8 cellular contexts compared by ENCODE assay signal in genomic region chr1:6037338-6037762, GRCh38. TPM values are rescaled to one million over a fixed set of nuclear protein-coding genes. Genes with fewer than 3 reads are reported as not detected.
DNase-seq lines count a peak whose midpoint lies in the region; ATAC-seq and TF ChIP-seq lines count a peak whose summit lies in the region.

No MANE protein-coding gene starts in this region.

- 31% methylated on average over 9 of the region's 9 CpGs for WGBS in hepatocyte (ENCODE audit: low lambda C conversion rate, missing lambda C conversion rate)

- H3K27ac ChIP-seq in RWPE2 (ENCODE audit: poor library complexity, severe bottlenecking) (no peak overlapping the region), hepatocyte (no peak overlapping the region)

- peaks cover 0 to 7% (median 2%) of the 10 kb centered on the region in 3 donors for H3K27me3 Mint-ChIP-seq in immature natural killer cell (ENCODE audit: low read depth in 3 of 3)
- H3K27me3 Mint-ChIP-seq in osteocyte (ENCODE audit: unreplicated experiment): peaks cover 7% of the 10 kb centered on the region

- no peak overlapping the region for H2AFZ ChIP-seq in hepatocyte

- H3K9me3 Mint-ChIP-seq in immature natural killer cell: no peaks in the 10 kb centered on the region
- H3K9me3 Mint-ChIP-seq in osteocyte (ENCODE audit: unreplicated experiment): no peaks in the 10 kb centered on the region

- H3K36me3 Mint-ChIP-seq in immature natural killer cell (peaks cover 0 to 7% (median 2%) of the 10 kb centered on the region in 3 donors), osteocyte (ENCODE audit: unreplicated experiment) (no peaks in the 10 kb centered on the region)

- no peaks in the 10 kb centered on the region for H3K36me3 ChIP-seq in RWPE2 (ENCODE audit: low read depth)
- no peaks in the 10 kb centered on the region for H3K36me3 ChIP-seq in hepatocyte (replicated peaks; ENCODE audit: insufficient read depth, low read depth)

- H3K4me1 Mint-ChIP-seq in immature natural killer cell (peaks cover 63 to 75% of the 10 kb centered on the region in 2 donors), osteocyte (ENCODE audit: unreplicated experiment) (peaks cover 11% of the 10 kb centered on the region)

- H3K4me3 Mint-ChIP-seq in immature natural killer cell (peak overlapping the region in 3 of 5 donors; percentile 24 to 48 (median 32)), osteocyte (ENCODE audit: unreplicated experiment) (no peak overlapping the region)

- no peaks in the 10 kb centered on the region for H3K27me3 ChIP-seq in RWPE2 (ENCODE audit: insufficient read depth, poor library complexity, severe bottlenecking)
- no peaks in the 10 kb centered on the region for H3K27me3 ChIP-seq in hepatocyte

- no peaks in the 10 kb centered on the region for H3K9me3 ChIP-seq in RWPE2 (ENCODE audit: severe bottlenecking)
- no peaks in the 10 kb centered on the region for H3K9me3 ChIP-seq in hepatocyte (ENCODE audit: low read depth)

- H3K27ac Mint-ChIP-seq in immature natural killer cell: peak overlapping the region; percentile 60 to 86 (median 69)
- no peak overlapping the region for H3K27ac Mint-ChIP-seq in osteocyte (ENCODE audit: unreplicated experiment)

- TF ChIP-seq CTCF in RWPE2 (IDR thresholded peaks at IDR 0.05; ENCODE audit: poor library complexity, severe bottlenecking) (no peak), osteocyte (IDR thresholded peaks at IDR 0.05) (no peak), hepatocyte (IDR thresholded peaks at IDR 0.05; ENCODE audit: poor library complexity) (no peak)

- H3K79me2 ChIP-seq in hepatocyte: no peaks in the 10 kb centered on the region

- H3K4me2 ChIP-seq in hepatocyte: no peak overlapping the region

- H3K4me3 ChIP-seq in RWPE2 (ENCODE audit: severe bottlenecking) (no peak overlapping the region), hepatocyte (no peak overlapping the region)

- H4K20me1 ChIP-seq in hepatocyte (ENCODE audit: insufficient read depth, poor library complexity, severe bottlenecking): no peaks in the 10 kb centered on the region

- DNase-seq in ELR (ENCODE audit: low read depth): peak; percentile 76
- no peak for DNase-seq in RWPE2 (ENCODE audit: low spot score)
- no peak for DNase-seq in immature natural killer cell
- DNase-seq in RKO (ENCODE audit: low spot score): no peak
- DNase-seq in osteocyte (ENCODE audit: extremely low spot score, unreplicated experiment): no peak
- DNase-seq in hepatocyte (ENCODE audit: low spot score): no peak

- H3K4me1 ChIP-seq in RWPE2 (ENCODE audit: insufficient read depth, poor library complexity, severe bottlenecking): no peaks in the 10 kb centered on the region
- no peaks in the 10 kb centered on the region for H3K4me1 ChIP-seq in hepatocyte (ENCODE audit: insufficient read depth)

- ATAC-seq in GM21619 (IDR thresholded peaks at IDR 0.05; ENCODE audit: unreplicated experiment) (peak; percentile 90), RWPE2 (ENCODE audit: low read depth) (peak; percentile 48; the same call in 2 of the 3 replicates), GM18868 (IDR thresholded peaks at IDR 0.05; ENCODE audit: unreplicated experiment) (no peak)

- no peaks in the 10 kb centered on the region for H3K9me2 ChIP-seq in hepatocyte (replicated peaks; ENCODE audit: insufficient read depth)

RNA-seq across cellular contexts. Expression of gene KCNAB2, which starts 8.3 kb away (rescaled TPM):
- 10 to 100 TPM; 26.1 to 73.8 (median 42.7) TPM for polyA plus RNA-seq in immature natural killer cell
- total RNA-seq in osteocyte: 9.3 and 10.4 TPM in 2 replicates
- total RNA-seq in hepatocyte: 3.5 and 3.7 TPM in 2 replicates
- 3.1 and 7.4 TPM in 2 replicates for polyA plus RNA-seq in hepatocyte

RNA-seq across cellular contexts. Expression of gene NPHP4, which starts 45.1 kb away (rescaled TPM):
- polyA plus RNA-seq in immature natural killer cell (1 to 10 TPM in 1 of 3 donors, under 1 TPM in 2; 0.59 to 1.4 (median 1.00) TPM), hepatocyte (5.6 and 6.7 TPM in 2 replicates)
- total RNA-seq in osteocyte (11.1 and 12.8 TPM in 2 replicates), hepatocyte (5.4 and 6.0 TPM in 2 replicates)
